2 cellular contexts compared by ENCODE assay signal in the genomic region with DNA sequence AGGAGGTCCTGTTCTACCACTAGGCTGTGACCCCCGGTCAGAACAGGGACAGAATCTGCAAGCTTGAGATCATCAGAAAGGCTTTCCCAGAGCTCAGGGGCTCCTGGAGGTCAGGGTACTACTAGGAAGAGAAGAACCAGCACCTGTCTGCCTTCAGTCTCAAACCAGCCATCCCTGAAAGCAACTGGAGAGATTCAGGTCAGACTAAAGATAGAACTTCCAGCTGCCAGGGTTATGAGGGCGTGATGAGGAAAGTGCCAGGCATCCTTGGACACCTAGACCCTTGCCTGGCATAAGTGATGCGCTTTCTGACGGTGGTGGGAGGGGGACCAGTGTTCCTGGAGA.
TF ChIP-seq lines count a peak whose summit lies in the region.

No MANE protein-coding gene starts in this region.

TF ChIP-seq in SK-N-SH, 30 proteins besides CTCF, POLR2A, EP300 and RAD21 (continued from another document):
- TF ChIP-seq, protein P1, sequence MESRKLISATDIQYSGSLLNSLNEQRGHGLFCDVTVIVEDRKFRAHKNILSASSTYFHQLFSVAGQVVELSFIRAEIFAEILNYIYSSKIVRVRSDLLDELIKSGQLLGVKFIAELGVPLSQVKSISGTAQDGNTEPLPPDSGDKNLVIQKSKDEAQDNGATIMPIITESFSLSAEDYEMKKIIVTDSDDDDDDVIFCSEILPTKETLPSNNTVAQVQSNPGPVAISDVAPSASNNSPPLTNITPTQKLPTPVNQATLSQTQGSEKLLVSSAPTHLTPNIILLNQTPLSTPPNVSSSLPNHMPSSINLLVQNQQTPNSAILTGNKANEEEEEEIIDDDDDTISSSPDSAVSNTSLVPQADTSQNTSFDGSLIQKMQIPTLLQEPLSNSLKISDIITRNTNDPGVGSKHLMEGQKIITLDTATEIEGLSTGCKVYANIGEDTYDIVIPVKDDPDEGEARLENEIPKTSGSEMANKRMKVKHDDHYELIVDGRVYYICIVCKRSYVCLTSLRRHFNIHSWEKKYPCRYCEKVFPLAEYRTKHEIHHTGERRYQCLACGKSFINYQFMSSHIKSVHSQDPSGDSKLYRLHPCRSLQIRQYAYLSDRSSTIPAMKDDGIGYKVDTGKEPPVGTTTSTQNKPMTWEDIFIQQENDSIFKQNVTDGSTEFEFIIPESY (IDR thresholded peaks at IDR 0.05; ENCODE audit: borderline replicate concordance, low read depth) = no peak
- no peak for TF ChIP-seq TEAD4 (IDR thresholded peaks at IDR 0.05; ENCODE audit: borderline replicate concordance, insufficient read depth)
- TF ChIP-seq TCF12 (IDR thresholded peaks at IDR 0.05) = no peak
- no peak for TF ChIP-seq JUND (IDR thresholded peaks at IDR 0.05)
- no peak for TF ChIP-seq RXRA (IDR thresholded peaks at IDR 0.05; ENCODE audit: borderline replicate concordance, low read depth)
- no peak for TF ChIP-seq NRF1 (IDR thresholded peaks at IDR 0.05; ENCODE audit: low read depth, low read length)

TF ChIP-seq in SK-N-SH treated with all-trans-retinoic acid at 6 μM for 48 hours, 23 proteins besides CTCF, POLR2A, EP300 and RAD21 (continued from another document):
- TF ChIP-seq, protein P2, sequence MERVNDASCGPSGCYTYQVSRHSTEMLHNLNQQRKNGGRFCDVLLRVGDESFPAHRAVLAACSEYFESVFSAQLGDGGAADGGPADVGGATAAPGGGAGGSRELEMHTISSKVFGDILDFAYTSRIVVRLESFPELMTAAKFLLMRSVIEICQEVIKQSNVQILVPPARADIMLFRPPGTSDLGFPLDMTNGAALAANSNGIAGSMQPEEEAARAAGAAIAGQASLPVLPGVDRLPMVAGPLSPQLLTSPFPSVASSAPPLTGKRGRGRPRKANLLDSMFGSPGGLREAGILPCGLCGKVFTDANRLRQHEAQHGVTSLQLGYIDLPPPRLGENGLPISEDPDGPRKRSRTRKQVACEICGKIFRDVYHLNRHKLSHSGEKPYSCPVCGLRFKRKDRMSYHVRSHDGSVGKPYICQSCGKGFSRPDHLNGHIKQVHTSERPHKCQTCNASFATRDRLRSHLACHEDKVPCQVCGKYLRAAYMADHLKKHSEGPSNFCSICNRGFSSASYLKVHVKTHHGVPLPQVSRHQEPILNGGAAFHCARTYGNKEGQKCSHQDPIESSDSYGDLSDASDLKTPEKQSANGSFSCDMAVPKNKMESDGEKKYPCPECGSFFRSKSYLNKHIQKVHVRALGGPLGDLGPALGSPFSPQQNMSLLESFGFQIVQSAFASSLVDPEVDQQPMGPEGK (CRISPR knock-in tag; IDR thresholded peaks at IDR 0.05; ENCODE audit: borderline replicate concordance) = no peak
- TF ChIP-seq, protein P3, sequence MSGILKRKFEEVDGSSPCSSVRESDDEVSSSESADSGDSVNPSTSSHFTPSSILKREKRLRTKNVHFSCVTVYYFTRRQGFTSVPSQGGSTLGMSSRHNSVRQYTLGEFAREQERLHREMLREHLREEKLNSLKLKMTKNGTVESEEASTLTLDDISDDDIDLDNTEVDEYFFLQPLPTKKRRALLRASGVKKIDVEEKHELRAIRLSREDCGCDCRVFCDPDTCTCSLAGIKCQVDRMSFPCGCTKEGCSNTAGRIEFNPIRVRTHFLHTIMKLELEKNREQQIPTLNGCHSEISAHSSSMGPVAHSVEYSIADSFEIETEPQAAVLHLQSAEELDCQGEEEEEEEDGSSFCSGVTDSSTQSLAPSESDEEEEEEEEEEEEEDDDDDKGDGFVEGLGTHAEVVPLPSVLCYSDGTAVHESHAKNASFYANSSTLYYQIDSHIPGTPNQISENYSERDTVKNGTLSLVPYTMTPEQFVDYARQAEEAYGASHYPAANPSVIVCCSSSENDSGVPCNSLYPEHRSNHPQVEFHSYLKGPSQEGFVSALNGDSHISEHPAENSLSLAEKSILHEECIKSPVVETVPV (CRISPR knock-in tag; IDR thresholded peaks at IDR 0.05) = no peak
- TF ChIP-seq PPARA (CRISPR knock-in tag; IDR thresholded peaks at IDR 0.05; ENCODE audit: borderline replicate concordance) = no peak
- TF ChIP-seq CSDC2 (CRISPR knock-in tag; IDR thresholded peaks at IDR 0.05) = no peak
- TF ChIP-seq ZFP3 (CRISPR knock-in tag; IDR thresholded peaks at IDR 0.05) = no peak
- no peak for TF ChIP-seq SNAI2 (CRISPR knock-in tag; IDR thresholded peaks at IDR 0.05)
